8 cellular contexts compared by ENCODE assay signal in genomic region chr13:20128459-20128927, GRCh38. TPM values are rescaled to one million over a fixed set of nuclear protein-coding genes. Genes with fewer than 3 reads are reported as not detected.
DNase-seq lines count a peak whose midpoint lies in the region; ATAC-seq, FAIRE-seq and TF ChIP-seq lines count a peak whose summit lies in the region.

No MANE protein-coding gene starts in this region.

- TF ChIP-seq POLR2A in GM12892 (IDR thresholded peaks at IDR 0.05; ENCODE audit: low read depth, low read length), result no peak

- peaks cover 2% of the 10 kb centered on the region for H3K4me1 Mint-ChIP-seq in activated naive CD8-positive, alpha-beta T cell (ENCODE audit: low read depth)
- H3K4me1 Mint-ChIP-seq in immature natural killer cell, result peaks cover 0 to 4% of the 10 kb centered on the region in 2 donors

- H3K36me3 Mint-ChIP-seq in activated naive CD8-positive, alpha-beta T cell, result no peaks in the 10 kb centered on the region
- H3K36me3 Mint-ChIP-seq in immature natural killer cell, result no peaks in the 10 kb centered on the region

- peak; percentile 38 for FAIRE-seq in GM12892 (lab: Jason Lieb, UNC)

- no peaks in the 10 kb centered on the region for H3K9me3 Mint-ChIP-seq in activated naive CD8-positive, alpha-beta T cell (ENCODE audit: low read depth)
- no peaks in the 10 kb centered on the region for H3K9me3 Mint-ChIP-seq in immature natural killer cell

- peaks cover 5% of the 10 kb centered on the region for H3K27me3 Mint-ChIP-seq in activated naive CD8-positive, alpha-beta T cell
- H3K27me3 Mint-ChIP-seq in immature natural killer cell (ENCODE audit: low read depth in 3 of 3), result peaks cover 0 to 10% (median 6%) of the 10 kb centered on the region in 3 donors

- ATAC-seq in HG03139 (IDR thresholded peaks at IDR 0.05; ENCODE audit: unreplicated experiment) (peak; percentile 17), HG03571 (IDR thresholded peaks at IDR 0.05; ENCODE audit: unreplicated experiment) (no peak)
- peak; percentile 5 for ATAC-seq in stimulated activated naive CD8-positive, alpha-beta T cell treated with anti-CD3 and anti-CD28 coated beads, Interleukin-15, Interleukin-2, amounts not matched to agents 100 U/mL and 50 U/mL, for 24 hours

- no peak for DNase-seq in GM12892 (ENCODE audit: insufficient read length)
- DNase-seq in immature natural killer cell, result no peak
- peak; percentile 15 for DNase-seq in stimulated activated naive CD8-positive, alpha-beta T cell treated with anti-CD3 and anti-CD28 coated beads, Interleukin-15, Interleukin-2, amounts not matched to agents 100 U/mL and 50 U/mL, for 24 hours
- DNase-seq in foreskin fibroblast, result no peak
- DNase-seq in NCI-H345 (lab: John Stamatoyannopoulos, UW), result no peak

- no peak for TF ChIP-seq CTCF in foreskin fibroblast (IDR thresholded peaks at IDR 0.05; ENCODE audit: low read depth, low read length)

- no peak overlapping the region for H3K27ac Mint-ChIP-seq in activated naive CD8-positive, alpha-beta T cell
- H3K27ac Mint-ChIP-seq in immature natural killer cell, result no peak overlapping the region

- peak overlapping the region in 1 of 2 donors; percentile 46 for H3K4me3 ChIP-seq in foreskin fibroblast (ENCODE audit: low read depth in 1 of 2, low read length in 2 of 2)

- peak overlapping the region; percentile 71 for H3K4me3 Mint-ChIP-seq in activated naive CD8-positive, alpha-beta T cell
- H3K4me3 Mint-ChIP-seq in immature natural killer cell, result peak overlapping the region; percentile 52 to 74 (median 68)

RNA-seq across cellular contexts. Expression of gene GJA3, which starts 32.4 kb away (rescaled TPM):
- polyA plus RNA-seq in GM12892 (2012; ENCODE audit: missing spikeins), result 0.06 TPM
- not detected for polyA plus RNA-seq in immature natural killer cell
